In genomic region chr1:51875291-51875772, GRCh38 we compare ENCODE assay signal across 11 cellular contexts. TPM values are rescaled to one million over a fixed set of nuclear protein-coding genes. Genes with fewer than 3 reads are reported as not detected.
DNase-seq lines count a peak whose midpoint lies in the region; ATAC-seq and TF ChIP-seq lines count a peak whose summit lies in the region.
"Had no signal": no experiment of that assay in that cellular context is flagged by ENCODE, and none has a peak within 500 bp of the region (broad histone marks: within the 10 kb centered on the region; RNA-seq: fewer than 3 reads in every experiment).

No MANE protein-coding gene starts in this region.

- 92 to 94% methylated on average over 2 to 4 of the region's 6 CpGs for WGBS in mesodermal cell (ENCODE audit: insufficient coverage in 2 of 2), 2 experiments

- H3K27ac ChIP-seq in CD4-positive, alpha-beta T cell (ENCODE audit: low read depth, low read length), result no peak overlapping the region
- H3K27ac ChIP-seq in mesodermal cell (ENCODE audit: low read depth, low read length, severe bottlenecking), result no peak overlapping the region
- H3K27ac ChIP-seq: WERI-Rb-1 had no signal

- H3K27me3 Mint-ChIP-seq in CD4-positive, alpha-beta T cell, result no peaks in the 10 kb centered on the region
- H3K27me3 Mint-ChIP-seq in activated CD4-positive, alpha-beta memory T cell treated with anti-CD3 and anti-CD28 coated beads for 36 hours, result no peaks in the 10 kb centered on the region

- peak overlapping the region; percentile 65 for H3K4me3 Mint-ChIP-seq in CD4-positive, alpha-beta T cell
- peak overlapping the region; percentile 26 for H3K4me3 Mint-ChIP-seq in activated CD4-positive, alpha-beta memory T cell treated with anti-CD3 and anti-CD28 coated beads for 36 hours

- no peaks in the 10 kb centered on the region for H3K9me3 Mint-ChIP-seq in CD4-positive, alpha-beta T cell
- H3K9me3 Mint-ChIP-seq in activated CD4-positive, alpha-beta memory T cell treated with anti-CD3 and anti-CD28 coated beads for 36 hours, result no peaks in the 10 kb centered on the region

- H3K27ac Mint-ChIP-seq in CD4-positive, alpha-beta T cell, result peak overlapping the region; percentile 56
- no peak overlapping the region for H3K27ac Mint-ChIP-seq in activated CD4-positive, alpha-beta memory T cell treated with anti-CD3 and anti-CD28 coated beads for 36 hours

- POLR2A ChIA-PET in CD4-positive, alpha-beta T cell (lab: Charles Lee), result no interaction called here
- POLR2A ChIA-PET in activated CD4-positive, alpha-beta memory T cell treated with anti-CD3 and anti-CD28 coated beads for 36 hours (lab: Charles Lee), result no interaction called here

- H3K4me1 ChIP-seq in mesodermal cell (ENCODE audit: control insufficient read depth, insufficient read depth, low read length, poor library complexity, severe bottlenecking), result peaks cover 17% of the 10 kb centered on the region

- intact Hi-C loops in CD4-positive, alpha-beta T cell (cut with DNase I, micrococcal nuclease), result loop anchor here (2.0 to 5.0 kb wide), 6 partner anchors 55 to 852 kb away; partner anchors contain the start of genes CC2D1B (in 1 of the 2), OSBPL9 (in 1 of the 2), RNF11 (in 1 of the 2) and ZYG11B (in 1 of the 2)
- intact Hi-C loops in activated CD4-positive, alpha-beta memory T cell treated with anti-CD3 and anti-CD28 coated beads for 36 hours (cut with micrococcal nuclease), result loop anchor here (5.0 to 10.0 kb wide), 2 partner anchors 358 to 911 kb away; partner anchors contain the start of genes EPS15 and FAF1

- no peaks in the 10 kb centered on the region for H3K27me3 ChIP-seq in CD4-positive, alpha-beta T cell (ENCODE audit: control insufficient read depth, insufficient read depth, low read length)
- H3K27me3 ChIP-seq: MG63 had no signal

- CTCF ChIA-PET in CD4-positive, alpha-beta T cell (lab: Charles Lee), result interaction anchor here (1.0 kb wide), 1 partner anchor 10 kb away, joined by 3 read pairs; no protein-coding TSS in a partner anchor
- CTCF ChIA-PET in activated CD4-positive, alpha-beta memory T cell treated with anti-CD3 and anti-CD28 coated beads for 36 hours (lab: Charles Lee), result no interaction called here

- no peaks in the 10 kb centered on the region for H3K9me3 ChIP-seq in CD4-positive, alpha-beta T cell (ENCODE audit: control insufficient read depth, low read length)
- H3K9me3 ChIP-seq in mesodermal cell (ENCODE audit: control insufficient read depth, low read length), result no peaks in the 10 kb centered on the region

- H3K4me3 ChIP-seq in HFF-Myc (replicated peaks; ENCODE audit: low read depth, low read length) (peak overlapping the region; percentile 21; the same call in 1 of the 2 replicates), mesodermal cell (ENCODE audit: extremely low read depth, insufficient read depth, low read length, poor library complexity, severe bottlenecking) (peak overlapping the region; percentile 14)
- H3K4me3 ChIP-seq: MG63 had no signal

- TF ChIP-seq CTCF in CD4-positive, alpha-beta T cell (IDR thresholded peaks at IDR 0.05), result no peak
- no peak for TF ChIP-seq CTCF in HFF-Myc (IDR thresholded peaks at IDR 0.05; ENCODE audit: low read depth, low read length, missing control alignments)

- peaks cover 31% of the 10 kb centered on the region for H3K36me3 ChIP-seq in mesodermal cell (ENCODE audit: control insufficient read depth, insufficient read depth, low read length)

- DNase-seq in CD4-positive, alpha-beta T cell, result no peak
- DNase-seq in HFF-Myc (ENCODE audit: extremely low read depth, low read depth), result no peak
- DNase-seq in activated CD4-positive, alpha-beta memory T cell treated with anti-CD3 and anti-CD28 coated beads for 36 hours, result no peak
- no peak for DNase-seq in NCI-H524 treated with DMSO at 0.1 percent for 48 hours (lab: John Stamatoyannopoulos, UW)
- DNase-seq in iPS-NIHi11 (ENCODE audit: low spot score), result no peak
- no peak for DNase-seq in dedifferentiated amniotic fluid mesenchymal stem cell (ENCODE audit: extremely low spot score)
- DNase-seq: DMS153, MG63, WERI-Rb-1 had no signal

- ATAC-seq in CD4-positive, alpha-beta T cell (ENCODE audit: poor library complexity), result no peak
- ATAC-seq in GM18502 (IDR thresholded peaks at IDR 0.05; ENCODE audit: poor library complexity, unreplicated experiment), result no peak

- peaks cover 26% of the 10 kb centered on the region for H3K36me3 Mint-ChIP-seq in CD4-positive, alpha-beta T cell (ENCODE audit: low read depth)
- peaks cover 22% of the 10 kb centered on the region for H3K36me3 Mint-ChIP-seq in activated CD4-positive, alpha-beta memory T cell treated with anti-CD3 and anti-CD28 coated beads for 36 hours

- H3K4me1 Mint-ChIP-seq in CD4-positive, alpha-beta T cell (ENCODE audit: low read depth), result peaks cover 55% of the 10 kb centered on the region
- peaks cover 57% of the 10 kb centered on the region for H3K4me1 Mint-ChIP-seq in activated CD4-positive, alpha-beta memory T cell treated with anti-CD3 and anti-CD28 coated beads for 36 hours (ENCODE audit: low read depth)

RNA-seq across cellular contexts. Expression of gene NRDC, which starts 3.2 kb away (rescaled TPM):
- total RNA-seq in CD4-positive, alpha-beta T cell, result 10 to 100 TPM; 59.0 to 62.4 TPM
- 100 to 1,000 TPM; 153 to 155 TPM for total RNA-seq in activated CD4-positive, alpha-beta memory T cell treated with anti-CD3 and anti-CD28 coated beads for 36 hours
- polyA plus RNA-seq in mesodermal cell (2013, experiment 1 of 2), result 131 TPM
- 133 TPM for polyA plus RNA-seq in mesodermal cell (2013, experiment 2 of 2)
